ENCODE assay signal across 20 cellular contexts in genomic region chr4:15598644-15599043, GRCh38.
"Had no signal": no experiment of that assay in that cellular context is flagged by ENCODE, and none has a peak within 500 bp of the region (broad histone marks: within the 10 kb centered on the region; RNA-seq: fewer than 3 reads in every experiment).

No MANE protein-coding gene starts in this region.

- DNase-seq: activated B cell treated with CpG ODN at 0.5 μM for 24 hours; activated CD4-positive, alpha-beta T cell treated with anti-CD3 and anti-CD28 coated beads, Interleukin-2, amount 10 ng/mL, durations not matched to agents 24 days and 14 days; activated CD8-positive, alpha-beta memory T cell treated with anti-CD3 and anti-CD28 coated beads, Interleukin-2, amount 50 U/mL, for 4 hours; activated CD8-positive, alpha-beta T cell treated with anti-CD3 and anti-CD28 coated beads, Interleukin-2, amount 10 ng/mL, durations not matched to agents 7 days and 5 days; activated gamma-delta T cell treated with Interleukin-2 at 50 U/mL for 16 hours; amygdala; effector CD8-positive, alpha-beta T cell; left ventricle myocardium inferior; mesendoderm; nucleus accumbens; right cardiac atrium; stomach; upper lobe of right lung had no signal

- H3K36me3 ChIP-seq: prostate gland had no signal

- H3K4me3 ChIP-seq: left ventricle myocardium inferior, prostate gland, stomach, thoracic aorta, upper lobe of right lung had no signal

- H3K9me3 Mint-ChIP-seq: activated B cell treated with CpG ODN at 0.5 μM for 24 hours; activated CD4-positive, alpha-beta T cell treated with anti-CD3 and anti-CD28 coated beads, Interleukin-2, amount 10 ng/mL, durations not matched to agents 24 days and 14 days; central memory CD8-positive, alpha-beta T cell; natural killer cell treated with Interleukin-12 subunit alpha and Interleukin-12 subunit beta and Interleukin-15 and Interleukin-18, amount 100 ng/mL, for 72 hours; T-helper 2 cell treated with Interferon-gamma antibody and Interleukin-4, amounts not matched to agents 5 μg/mL and 100 μg/mL, for 36 hours had no signal

- H3K4me1 Mint-ChIP-seq: activated B cell treated with CpG ODN at 0.5 μM for 24 hours; activated CD4-positive, alpha-beta T cell treated with anti-CD3 and anti-CD28 coated beads, Interleukin-2, amount 10 ng/mL, durations not matched to agents 24 days and 14 days; central memory CD8-positive, alpha-beta T cell had no signal

- H3K27me3 ChIP-seq: stomach, upper lobe of right lung had no signal

- ATAC-seq: activated CD8-positive, alpha-beta T cell treated with anti-CD3 and anti-CD28 coated beads, Interleukin-2, amount 10 ng/mL, durations not matched to agents 7 days and 5 days; natural killer cell treated with Interleukin-12 subunit alpha and Interleukin-12 subunit beta and Interleukin-15 and Interleukin-18, amount 100 ng/mL, for 72 hours; right cardiac atrium; upper lobe of right lung had no signal

- H3K27me3 Mint-ChIP-seq: activated B cell treated with CpG ODN at 0.5 μM for 24 hours; activated CD4-positive, alpha-beta T cell treated with anti-CD3 and anti-CD28 coated beads, Interleukin-2, amount 10 ng/mL, durations not matched to agents 24 days and 14 days; activated naive CD8-positive, alpha-beta T cell; brain; central memory CD8-positive, alpha-beta T cell; natural killer cell treated with Interleukin-12 subunit alpha and Interleukin-12 subunit beta and Interleukin-15 and Interleukin-18, amount 100 ng/mL, for 72 hours had no signal

- H3K4me3 Mint-ChIP-seq: activated B cell treated with CpG ODN at 0.5 μM for 24 hours; activated CD4-positive, alpha-beta T cell treated with anti-CD3 and anti-CD28 coated beads, Interleukin-2, amount 10 ng/mL, durations not matched to agents 24 days and 14 days; activated CD8-positive, alpha-beta T cell treated with anti-CD3 and anti-CD28 coated beads, Interleukin-2, amount 10 ng/mL, durations not matched to agents 7 days and 5 days; activated naive CD8-positive, alpha-beta T cell; brain; central memory CD8-positive, alpha-beta T cell; natural killer cell treated with Interleukin-12 subunit alpha and Interleukin-12 subunit beta and Interleukin-15 and Interleukin-18, amount 100 ng/mL, for 72 hours; T-helper 2 cell treated with Interferon-gamma antibody and Interleukin-4, amounts not matched to agents 5 μg/mL and 100 μg/mL, for 36 hours had no signal

- H3K4me1 ChIP-seq: prostate gland, upper lobe of right lung had no signal

- H3K9me3 ChIP-seq: prostate gland, stomach, thoracic aorta, upper lobe of right lung had no signal

- H3K27ac Mint-ChIP-seq: activated B cell treated with CpG ODN at 0.5 μM for 24 hours; activated CD4-positive, alpha-beta T cell treated with anti-CD3 and anti-CD28 coated beads, Interleukin-2, amount 10 ng/mL, durations not matched to agents 24 days and 14 days; activated CD8-positive, alpha-beta T cell treated with anti-CD3 and anti-CD28 coated beads, Interleukin-2, amount 10 ng/mL, durations not matched to agents 7 days and 5 days; activated naive CD8-positive, alpha-beta T cell; T-helper 2 cell treated with Interferon-gamma antibody and Interleukin-4, amounts not matched to agents 5 μg/mL and 100 μg/mL, for 36 hours had no signal
